8 cellular contexts compared by ENCODE assay signal in the genomic region with DNA sequence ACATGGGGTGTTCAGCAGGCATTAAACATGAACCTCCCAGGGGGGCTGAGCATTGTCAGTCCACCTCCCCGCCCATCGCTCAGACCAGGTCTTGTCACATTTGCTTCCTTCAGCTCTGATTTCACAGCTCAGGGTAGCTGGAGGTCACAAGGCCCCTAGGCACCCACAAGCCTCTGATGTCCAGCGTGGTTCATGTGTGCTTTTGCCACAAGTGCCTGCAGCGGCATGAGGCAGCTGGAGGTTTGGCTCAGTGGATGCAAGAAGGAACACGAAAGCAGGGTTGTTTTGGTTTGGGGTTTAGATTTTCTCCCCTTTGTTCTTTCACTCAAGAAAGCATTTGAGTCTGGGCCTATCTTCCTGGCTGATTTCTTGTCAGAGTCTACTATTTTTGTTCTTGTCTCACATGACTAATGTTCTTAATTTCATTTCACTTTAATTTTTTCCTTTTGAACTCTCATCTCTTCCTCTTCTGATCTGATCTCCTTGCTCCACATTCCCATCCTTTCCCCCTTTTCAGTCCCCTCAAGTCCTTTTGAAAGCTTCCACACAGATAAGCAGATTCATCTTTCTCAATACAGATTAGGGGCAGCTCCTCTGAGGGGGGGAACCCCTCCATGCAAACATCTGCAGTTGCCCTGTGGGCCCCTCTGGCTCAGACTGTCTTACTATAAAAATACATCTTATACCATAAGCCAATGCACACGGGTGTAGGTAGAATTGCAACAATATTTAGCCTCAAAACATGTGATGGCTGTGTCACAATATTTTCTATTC.
DNase-seq lines count a peak whose midpoint lies in the region; ATAC-seq and TF ChIP-seq lines count a peak whose summit lies in the region.

No MANE protein-coding gene starts in this region.

- POLR2A ChIA-PET in activated CD4-positive, alpha-beta T cell treated with anti-CD3 and anti-CD28 coated beads, Interleukin-2, amount 10 ng/mL, durations not matched to agents 7 days and 5 days (lab: Charles Lee) = interaction anchor here (1.1 kb wide), 1 partner anchor 10 kb away, joined by 3 read pairs; no protein-coding TSS in a partner anchor
- POLR2A ChIA-PET in MCF 10A (lab: Yijun Ruan, JAX) = no interaction called here

- intact Hi-C loops in MCF 10A (cut with micrococcal nuclease) = no loop called here
- intact Hi-C loops in left cardiac atrium (cut with DNase I) = no loop called here

- peak overlapping the region; percentile 93 for H3K27ac Mint-ChIP-seq in activated CD4-positive, alpha-beta T cell treated with anti-CD3 and anti-CD28 coated beads, Interleukin-2, amount 10 ng/mL, durations not matched to agents 7 days and 5 days
- H3K27ac Mint-ChIP-seq in activated naive CD4-positive, alpha-beta T cell treated with anti-CD3 and anti-CD28 coated beads, Interleukin-2, amount 10 ng/mL, durations not matched to agents 7 days and 5 days = peak overlapping the region; percentile 85
- peak overlapping the region; percentile 83 for H3K27ac Mint-ChIP-seq in stimulated activated memory B cell treated with anti-CD40 and anti-IgM and Interleukin-4, amounts not matched to agents 10 μg/mL and 1 μg/mL and 100 μg/mL, for 72 hours
- H3K27ac Mint-ChIP-seq in MCF 10A (ENCODE audit: low read depth, unreplicated experiment) = no peak overlapping the region

- no peak for TF ChIP-seq CTCF in MCF 10A (IDR thresholded peaks at IDR 0.05; ENCODE audit: unreplicated experiment)

- H3K4me3 Mint-ChIP-seq in activated CD4-positive, alpha-beta T cell treated with anti-CD3 and anti-CD28 coated beads, Interleukin-2, amount 10 ng/mL, durations not matched to agents 7 days and 5 days = peak overlapping the region; percentile 9
- no peak overlapping the region for H3K4me3 Mint-ChIP-seq in activated naive CD4-positive, alpha-beta T cell treated with anti-CD3 and anti-CD28 coated beads, Interleukin-2, amount 10 ng/mL, durations not matched to agents 7 days and 5 days
- H3K4me3 Mint-ChIP-seq in stimulated activated memory B cell treated with anti-CD40 and anti-IgM and Interleukin-4, amounts not matched to agents 10 μg/mL and 1 μg/mL and 100 μg/mL, for 72 hours = peak overlapping the region; percentile 55
- no peak overlapping the region for H3K4me3 Mint-ChIP-seq in MCF 10A (ENCODE audit: unreplicated experiment)

- H3K4me1 Mint-ChIP-seq in activated CD4-positive, alpha-beta T cell treated with anti-CD3 and anti-CD28 coated beads, Interleukin-2, amount 10 ng/mL, durations not matched to agents 7 days and 5 days = peaks cover 63% of the 10 kb centered on the region
- peaks cover 52% of the 10 kb centered on the region for H3K4me1 Mint-ChIP-seq in activated naive CD4-positive, alpha-beta T cell treated with anti-CD3 and anti-CD28 coated beads, Interleukin-2, amount 10 ng/mL, durations not matched to agents 7 days and 5 days
- peaks cover 66% of the 10 kb centered on the region for H3K4me1 Mint-ChIP-seq in stimulated activated memory B cell treated with anti-CD40 and anti-IgM and Interleukin-4, amounts not matched to agents 10 μg/mL and 1 μg/mL and 100 μg/mL, for 72 hours
- H3K4me1 Mint-ChIP-seq in MCF 10A (ENCODE audit: insufficient read depth, unreplicated experiment) = peaks cover 4% of the 10 kb centered on the region

- CTCF ChIA-PET in activated CD4-positive, alpha-beta T cell treated with anti-CD3 and anti-CD28 coated beads, Interleukin-2, amount 10 ng/mL, durations not matched to agents 7 days and 5 days (lab: Charles Lee) = interaction anchor here (0.6 to 1.8 kb wide), 3 partner anchors 10 to 16 kb away, joined by 3 to 6 read pairs (median 3); no protein-coding TSS in a partner anchor
- CTCF ChIA-PET in activated naive CD4-positive, alpha-beta T cell treated with anti-CD3 and anti-CD28 coated beads, Interleukin-2, amount 10 ng/mL, durations not matched to agents 7 days and 5 days (lab: Charles Lee) = interaction anchor here (1.1 to 2.3 kb wide), 3 partner anchors 10 to 118 kb away, joined by 4 to 13 read pairs (median 5); no protein-coding TSS in a partner anchor
- CTCF ChIA-PET in MCF 10A (lab: Yijun Ruan, JAX) = interaction anchor here (0.5 to 1.0 kb wide), 2 partner anchors 18 to 30 kb away, joined by 3 to 4 read pairs; no protein-coding TSS in a partner anchor

- H3K9me3 Mint-ChIP-seq in activated CD4-positive, alpha-beta T cell treated with anti-CD3 and anti-CD28 coated beads, Interleukin-2, amount 10 ng/mL, durations not matched to agents 7 days and 5 days = peaks cover 2% of the 10 kb centered on the region
- H3K9me3 Mint-ChIP-seq in activated naive CD4-positive, alpha-beta T cell treated with anti-CD3 and anti-CD28 coated beads, Interleukin-2, amount 10 ng/mL, durations not matched to agents 7 days and 5 days = no peaks in the 10 kb centered on the region
- no peaks in the 10 kb centered on the region for H3K9me3 Mint-ChIP-seq in stimulated activated memory B cell treated with anti-CD40 and anti-IgM and Interleukin-4, amounts not matched to agents 10 μg/mL and 1 μg/mL and 100 μg/mL, for 72 hours
- H3K9me3 Mint-ChIP-seq in MCF 10A (ENCODE audit: unreplicated experiment) = no peaks in the 10 kb centered on the region

- peak; percentile 51 for ATAC-seq in HG03045 (IDR thresholded peaks at IDR 0.05; ENCODE audit: unreplicated experiment)
- peak; percentile 76 for ATAC-seq in stimulated activated memory B cell treated with anti-CD40 and anti-IgM and Interleukin-4, amounts not matched to agents 10 μg/mL and 1 μg/mL and 100 μg/mL, for 72 hours
- ATAC-seq in left cardiac atrium = no peak

- no peaks in the 10 kb centered on the region for H3K27me3 Mint-ChIP-seq in activated CD4-positive, alpha-beta T cell treated with anti-CD3 and anti-CD28 coated beads, Interleukin-2, amount 10 ng/mL, durations not matched to agents 7 days and 5 days
- H3K27me3 Mint-ChIP-seq in activated naive CD4-positive, alpha-beta T cell treated with anti-CD3 and anti-CD28 coated beads, Interleukin-2, amount 10 ng/mL, durations not matched to agents 7 days and 5 days = no peaks in the 10 kb centered on the region
- H3K27me3 Mint-ChIP-seq in stimulated activated memory B cell treated with anti-CD40 and anti-IgM and Interleukin-4, amounts not matched to agents 10 μg/mL and 1 μg/mL and 100 μg/mL, for 72 hours = no peaks in the 10 kb centered on the region
- no peaks in the 10 kb centered on the region for H3K27me3 Mint-ChIP-seq in MCF 10A (ENCODE audit: insufficient read depth, unreplicated experiment)

- peak; percentile 49 for DNase-seq in activated CD4-positive, alpha-beta T cell treated with anti-CD3 and anti-CD28 coated beads, Interleukin-2, amount 10 ng/mL, durations not matched to agents 7 days and 5 days
- no peak for DNase-seq in activated CD4-positive, alpha-beta T cell treated with anti-CD3 and anti-CD28 coated beads, Interleukin-2, amount 50 U/mL, for 4 hours
- peak; percentile 44 for DNase-seq in activated naive CD4-positive, alpha-beta T cell treated with anti-CD3 and anti-CD28 coated beads, Interleukin-2, amount 10 ng/mL, durations not matched to agents 7 days and 5 days
- DNase-seq in MCF 10A (ENCODE audit: unreplicated experiment) (no peak), HuH-7.5 (ENCODE audit: low spot score) (no peak), left cardiac atrium (no peak)

- no TSS peak for BruUV-seq in MCF 10A (replicated peaks; lab: Mats Ljungman, UMichigan)

- H3K36me3 Mint-ChIP-seq in activated CD4-positive, alpha-beta T cell treated with anti-CD3 and anti-CD28 coated beads, Interleukin-2, amount 10 ng/mL, durations not matched to agents 7 days and 5 days (ENCODE audit: low read depth) = no peaks in the 10 kb centered on the region
- H3K36me3 Mint-ChIP-seq in activated naive CD4-positive, alpha-beta T cell treated with anti-CD3 and anti-CD28 coated beads, Interleukin-2, amount 10 ng/mL, durations not matched to agents 7 days and 5 days = no peaks in the 10 kb centered on the region
- H3K36me3 Mint-ChIP-seq in stimulated activated memory B cell treated with anti-CD40 and anti-IgM and Interleukin-4, amounts not matched to agents 10 μg/mL and 1 μg/mL and 100 μg/mL, for 72 hours = no peaks in the 10 kb centered on the region
- no peaks in the 10 kb centered on the region for H3K36me3 Mint-ChIP-seq in MCF 10A (ENCODE audit: insufficient read depth, unreplicated experiment)

Comparison
In these comparisons a context has a peak if more than half of its experiments do, and no peak if none do; other contexts are left out.
1. DNase-seq: peak in activated CD4-positive, alpha-beta T cell treated with anti-CD3 and anti-CD28 coated beads, Interleukin-2, amount 10 ng/mL, durations not matched to agents 7 days and 5 days (single experiment) and activated naive CD4-positive, alpha-beta T cell treated with anti-CD3 and anti-CD28 coated beads, Interleukin-2, amount 10 ng/mL, durations not matched to agents 7 days and 5 days (single experiment); none in activated CD4-positive, alpha-beta T cell treated with anti-CD3 and anti-CD28 coated beads, Interleukin-2, amount 50 U/mL, for 4 hours (0 of 2), MCF 10A (single experiment), HuH-7.5 (single experiment) and left cardiac atrium (single experiment).
2. H3K4me3 Mint-ChIP-seq: peak in activated CD4-positive, alpha-beta T cell treated with anti-CD3 and anti-CD28 coated beads, Interleukin-2, amount 10 ng/mL, durations not matched to agents 7 days and 5 days (single experiment) and stimulated activated memory B cell treated with anti-CD40 and anti-IgM and Interleukin-4, amounts not matched to agents 10 μg/mL and 1 μg/mL and 100 μg/mL, for 72 hours (single experiment); none in activated naive CD4-positive, alpha-beta T cell treated with anti-CD3 and anti-CD28 coated beads, Interleukin-2, amount 10 ng/mL, durations not matched to agents 7 days and 5 days (single experiment) and MCF 10A (single experiment).
3. ATAC-seq: peak in HG03045 (single experiment) and stimulated activated memory B cell treated with anti-CD40 and anti-IgM and Interleukin-4, amounts not matched to agents 10 μg/mL and 1 μg/mL and 100 μg/mL, for 72 hours (single experiment); none in left cardiac atrium (0 of 2).